In genomic region chr2:77813614-77814013, GRCh38 we compare ENCODE assay signal across 21 cellular contexts.
"Had no signal": no experiment of that assay in that cellular context is flagged by ENCODE, and none has a peak within 500 bp of the region (broad histone marks: within the 10 kb centered on the region; RNA-seq: fewer than 3 reads in every experiment).

No MANE protein-coding gene starts in this region.

- H3K36me3 ChIP-seq: heart left ventricle, left ventricle myocardium inferior, thyroid gland had no signal

- DNase-seq: activated CD4-positive, alpha-beta memory T cell treated with anti-CD3 and anti-CD28 coated beads for 36 hours; activated CD4-positive, alpha-beta T cell treated with anti-CD3 and anti-CD28 coated beads for 48 hours; activated naive CD4-positive, alpha-beta T cell treated with Interleukin-2 at 50 U/mL for 16 hours; activated naive CD8-positive, alpha-beta T cell treated with anti-CD3 and anti-CD28 coated beads for 36 hours; activated T-cell treated with anti-CD3 and anti-CD28 coated beads, Interleukin-2, amount 50 U/mL, for 48 hours; amniotic stem cell; cerebellar nuclear complex; cortex of kidney; endodermal cell; heart left ventricle; left ventricle myocardium inferior; naive thymus-derived CD8-positive, alpha-beta T cell; psoas muscle; right cardiac atrium; stimulated activated CD4-positive, alpha-beta T cell treated with anti-CD3 and anti-CD28 coated beads, Interleukin-12 subunit alpha, Interleukin-12 subunit beta, amount 100 ng/mL, for 4 hours; stimulated activated CD4-positive, alpha-beta T cell treated with anti-CD3 and anti-CD28 coated beads, Interleukin-4, amount 100 ng/mL, for 4 hours; stimulated activated naive CD8-positive, alpha-beta T cell treated with anti-CD3 and anti-CD28 coated beads, Interleukin-15, Interleukin-2, amounts not matched to agents 100 U/mL and 50 U/mL, for 24 hours; T1000; thyroid gland had no signal

- H3K27ac ChIP-seq: heart left ventricle, left ventricle myocardium inferior, psoas muscle, thyroid gland had no signal

- H3K9me3 ChIP-seq: psoas muscle, thyroid gland had no signal

- FAIRE-seq: bronchial epithelial cell had no signal

- H3K36me3 Mint-ChIP-seq: activated CD4-positive, alpha-beta memory T cell treated with anti-CD3 and anti-CD28 coated beads for 36 hours; activated naive CD8-positive, alpha-beta T cell treated with anti-CD3 and anti-CD28 coated beads for 36 hours; naive thymus-derived CD8-positive, alpha-beta T cell had no signal

- H3K4me1 Mint-ChIP-seq: activated naive CD8-positive, alpha-beta T cell treated with anti-CD3 and anti-CD28 coated beads for 36 hours; naive thymus-derived CD8-positive, alpha-beta T cell had no signal

- H3K4me3 Mint-ChIP-seq: activated CD4-positive, alpha-beta memory T cell treated with anti-CD3 and anti-CD28 coated beads for 36 hours; activated naive CD8-positive, alpha-beta T cell treated with anti-CD3 and anti-CD28 coated beads for 36 hours; endodermal cell; naive thymus-derived CD8-positive, alpha-beta T cell; T-helper 1 cell treated with Interleukin-12 subunit alpha and Interleukin-12 subunit beta and Interleukin-4 antibody, amounts not matched to agents 30 μg/mL and 1 μg/mL, for 36 hours had no signal

- H3K27ac Mint-ChIP-seq: activated CD4-positive, alpha-beta memory T cell treated with anti-CD3 and anti-CD28 coated beads for 36 hours; activated naive CD8-positive, alpha-beta T cell treated with anti-CD3 and anti-CD28 coated beads for 36 hours; endodermal cell; naive thymus-derived CD8-positive, alpha-beta T cell; T-helper 1 cell treated with Interleukin-12 subunit alpha and Interleukin-12 subunit beta and Interleukin-4 antibody, amounts not matched to agents 30 μg/mL and 1 μg/mL, for 36 hours had no signal

- H3K4me1 ChIP-seq: heart left ventricle, left ventricle myocardium inferior, psoas muscle, thyroid gland had no signal

- H3K4me3 ChIP-seq: heart left ventricle, left ventricle myocardium inferior, psoas muscle, thyroid gland had no signal

- H3K27me3 ChIP-seq: heart left ventricle, thyroid gland had no signal

- ATAC-seq: heart left ventricle; naive thymus-derived CD8-positive, alpha-beta T cell; psoas muscle; right cardiac atrium; stimulated activated naive CD8-positive, alpha-beta T cell treated with anti-CD3 and anti-CD28 coated beads, Interleukin-15, Interleukin-2, amounts not matched to agents 100 U/mL and 50 U/mL, for 24 hours had no signal

- H3K27me3 Mint-ChIP-seq: activated CD4-positive, alpha-beta memory T cell treated with anti-CD3 and anti-CD28 coated beads for 36 hours; activated naive CD8-positive, alpha-beta T cell treated with anti-CD3 and anti-CD28 coated beads for 36 hours; naive thymus-derived CD8-positive, alpha-beta T cell had no signal
